ENCODE assay signal across 1 cellular context in genomic region chr4:169314906-169315305, GRCh38.
TF ChIP-seq lines count a peak whose summit lies in the region.

No MANE protein-coding gene starts in this region.

TF ChIP-seq in HepG2, 621 proteins besides CTCF, POLR2A, EP300 and RAD21 (continued from another document and continues in another):
- TF ChIP-seq AHDC1 (CRISPR knock-in tag; IDR thresholded peaks at IDR 0.05; ENCODE audit: borderline replicate concordance), result peak; percentile 86; the same call in 1 of the 2 replicates
- no peak for TF ChIP-seq IRF9 (CRISPR knock-in tag; IDR thresholded peaks at IDR 0.05; ENCODE audit: borderline replicate concordance)
- TF ChIP-seq ETV5 (CRISPR knock-in tag; IDR thresholded peaks at IDR 0.05; ENCODE audit: borderline replicate concordance), result peak; percentile 33; the same call in 1 of the 2 replicates
- TF ChIP-seq ZNF326 (CRISPR knock-in tag; IDR thresholded peaks at IDR 0.05; ENCODE audit: borderline replicate concordance), result no peak
- no peak for TF ChIP-seq RFX1 (IDR thresholded peaks at IDR 0.05)
- peak; percentile 51; the same call in 1 of the 2 replicates for TF ChIP-seq THRA (CRISPR knock-in tag; IDR thresholded peaks at IDR 0.05; ENCODE audit: borderline replicate concordance)
- peak; percentile 51; the same call in 1 of the 2 replicates for TF ChIP-seq MIXL1 (CRISPR knock-in tag; IDR thresholded peaks at IDR 0.05)
- 0 out of 2 replicates have a peak, but pooled peaks have one; percentile 26 for TF ChIP-seq HNF1B (CRISPR knock-in tag; IDR thresholded peaks at IDR 0.05)
- TF ChIP-seq HOXA5 (CRISPR knock-in tag; IDR thresholded peaks at IDR 0.05), result 0 out of 2 replicates have a peak, but pooled peaks have one; percentile 71
- TF ChIP-seq HNF4G (IDR thresholded peaks at IDR 0.05; ENCODE audit: borderline replicate concordance, low read depth, low read length), result peak; percentile 85
- peak; percentile 86; the same call in 1 of the 2 replicates for TF ChIP-seq HNF4G (CRISPR knock-in tag; IDR thresholded peaks at IDR 0.05; ENCODE audit: borderline replicate concordance, low read depth)
- no peak for TF ChIP-seq ZHX2 (IDR thresholded peaks at IDR 0.05; ENCODE audit: low read depth)
- TF ChIP-seq ZHX2 (CRISPR knock-in tag; IDR thresholded peaks at IDR 0.05; ENCODE audit: borderline replicate concordance), result no peak
- TF ChIP-seq SMAD3 (CRISPR knock-in tag; IDR thresholded peaks at IDR 0.05), result 0 out of 2 replicates have a peak, but pooled peaks have one; percentile 47
- TF ChIP-seq KDM5A (IDR thresholded peaks at IDR 0.05; ENCODE audit: borderline replicate concordance, low read length), result no peak
- TF ChIP-seq ATF7-NPFF (CRISPR knock-in tag; IDR thresholded peaks at IDR 0.05; ENCODE audit: low read depth), result 0 out of 2 replicates have a peak, but pooled peaks have one; percentile 47
- TF ChIP-seq TFDP2 (CRISPR knock-in tag; IDR thresholded peaks at IDR 0.05), result peak; percentile 87
- 0 out of 2 replicates have a peak, but pooled peaks have one; percentile 38 for TF ChIP-seq ZNF205 (CRISPR knock-in tag; IDR thresholded peaks at IDR 0.05)
- TF ChIP-seq NR3C1 (CRISPR knock-in tag; IDR thresholded peaks at IDR 0.05), result no peak
- TF ChIP-seq ZGPAT (CRISPR knock-in tag; IDR thresholded peaks at IDR 0.05), result peak; percentile 83
- no peak for TF ChIP-seq MLLT10 (CRISPR knock-in tag; IDR thresholded peaks at IDR 0.05)
- TF ChIP-seq TFAP4 (IDR thresholded peaks at IDR 0.05; ENCODE audit: borderline replicate concordance, low read depth), result peak; percentile 49; the same call in 1 of the 2 replicates
- TF ChIP-seq NFKBIZ (CRISPR knock-in tag; IDR thresholded peaks at IDR 0.05), result peak; percentile 72; the same call in 1 of the 2 replicates
- peak; percentile 88 for TF ChIP-seq HOMEZ (CRISPR knock-in tag; IDR thresholded peaks at IDR 0.05; ENCODE audit: low read depth)
- TF ChIP-seq E2F1 (CRISPR knock-in tag; IDR thresholded peaks at IDR 0.05), result 0 out of 2 replicates have a peak, but pooled peaks have one; percentile 28
- peak; percentile 56; the same call in 1 of the 2 replicates for TF ChIP-seq ZNF605 (CRISPR knock-in tag; IDR thresholded peaks at IDR 0.05)
- peak; percentile 82; the same call in 1 of the 2 replicates for TF ChIP-seq ZNF431 (CRISPR knock-in tag; IDR thresholded peaks at IDR 0.05; ENCODE audit: borderline replicate concordance, low read depth)
- TF ChIP-seq MTF1 (CRISPR knock-in tag; IDR thresholded peaks at IDR 0.05), result no peak
- TF ChIP-seq GTF2F1 (IDR thresholded peaks at IDR 0.05; ENCODE audit: low read length), result no peak
- 0 out of 2 replicates have a peak, but pooled peaks have one; percentile 25 for TF ChIP-seq DPF2 (CRISPR knock-in tag; IDR thresholded peaks at IDR 0.05; ENCODE audit: borderline replicate concordance, low read depth)
- peak; percentile 56; the same call in 1 of the 2 replicates for TF ChIP-seq TARDBP (CRISPR knock-in tag; IDR thresholded peaks at IDR 0.05)
- TF ChIP-seq THAP11 (CRISPR knock-in tag; IDR thresholded peaks at IDR 0.05), result peak; percentile 62
- TF ChIP-seq ZNF549 (CRISPR knock-in tag; IDR thresholded peaks at IDR 0.05), result 0 out of 2 replicates have a peak, but pooled peaks have one; percentile 73
